20 cellular contexts compared by ENCODE assay signal in genomic region chrX:2665387-2666304, GRCh38.
"Had no signal": no experiment of that assay in that cellular context is flagged by ENCODE, and none has a peak within 500 bp of the region (broad histone marks: within the 10 kb centered on the region; RNA-seq: fewer than 3 reads in every experiment).

No MANE protein-coding gene starts in this region.

- H3K27ac ChIP-seq: cardiac muscle cell, coronary artery, epithelial cell of prostate, psoas muscle, right lobe of liver had no signal

- H3K4me3 Mint-ChIP-seq: activated CD8-positive, alpha-beta memory T cell treated with anti-CD3 and anti-CD28 coated beads, Interleukin-2, amount 10 ng/mL, durations not matched to agents 7 days and 5 days; activated T-cell treated with anti-CD3 and anti-CD28 coated beads, Interleukin-2, amount 50 U/mL, for 4 hours; natural killer cell; stimulated activated naive CD8-positive, alpha-beta T cell treated with anti-CD3 and anti-CD28 coated beads, Interleukin-15, amount 100 ng/mL, for 72 hours had no signal

- H3K27me3 ChIP-seq: cardiac muscle cell, right lobe of liver had no signal

- DNase-seq: activated CD4-positive, alpha-beta T cell treated with anti-CD3 and anti-CD28 coated beads, Interleukin-2, amount 50 U/mL, for 4 hours; activated CD4-positive, CD25-positive, alpha-beta regulatory T cell treated with anti-CD3 and anti-CD28 coated beads, Interleukin-2, amount 50 U/mL, for 72 hours; activated CD8-positive, alpha-beta memory T cell treated with anti-CD3 and anti-CD28 coated beads, Interleukin-2, amount 10 ng/mL, durations not matched to agents 7 days and 5 days; activated gamma-delta T cell treated with Interleukin-2 at 50 U/mL for 16 hours; activated T-cell treated with anti-CD3 and anti-CD28 coated beads, Interleukin-2, amount 50 U/mL, for 4 hours; effector CD8-positive, alpha-beta T cell; hippocampal formation; kidney glomerular epithelial cell; natural killer cell; occipital lobe; psoas muscle; right lobe of liver; stimulated activated CD4-positive, alpha-beta T cell treated with anti-CD3 and anti-CD28 coated beads, Interleukin-2, amount 100 ng/mL, for 48 hours; stimulated activated naive CD8-positive, alpha-beta T cell treated with anti-CD3 and anti-CD28 coated beads, Interleukin-15, amount 100 ng/mL, for 72 hours had no signal

- H3K36me3 ChIP-seq: cardiac muscle cell, right lobe of liver, thoracic aorta had no signal

- H3K9me3 Mint-ChIP-seq: activated T-cell treated with anti-CD3 and anti-CD28 coated beads, Interleukin-2, amount 50 U/mL, for 4 hours; natural killer cell; stimulated activated naive CD8-positive, alpha-beta T cell treated with anti-CD3 and anti-CD28 coated beads, Interleukin-15, amount 100 ng/mL, for 72 hours had no signal

- H3K4me1 Mint-ChIP-seq: activated CD8-positive, alpha-beta memory T cell treated with anti-CD3 and anti-CD28 coated beads, Interleukin-2, amount 10 ng/mL, durations not matched to agents 7 days and 5 days; natural killer cell; stimulated activated naive CD8-positive, alpha-beta T cell treated with anti-CD3 and anti-CD28 coated beads, Interleukin-15, amount 100 ng/mL, for 72 hours had no signal

- H3K4me3 ChIP-seq: cardiac muscle cell, coronary artery, lung, psoas muscle, right lobe of liver, thoracic aorta had no signal

- H3K27ac Mint-ChIP-seq: activated CD8-positive, alpha-beta memory T cell treated with anti-CD3 and anti-CD28 coated beads, Interleukin-2, amount 10 ng/mL, durations not matched to agents 7 days and 5 days; natural killer cell had no signal

- H3K27me3 Mint-ChIP-seq: activated CD8-positive, alpha-beta memory T cell treated with anti-CD3 and anti-CD28 coated beads, Interleukin-2, amount 10 ng/mL, durations not matched to agents 7 days and 5 days; stimulated activated naive CD8-positive, alpha-beta T cell treated with anti-CD3 and anti-CD28 coated beads, Interleukin-15, amount 100 ng/mL, for 72 hours had no signal

- H3K9me3 ChIP-seq: psoas muscle, right lobe of liver, thoracic aorta had no signal

- H3K36me3 Mint-ChIP-seq: activated CD8-positive, alpha-beta memory T cell treated with anti-CD3 and anti-CD28 coated beads, Interleukin-2, amount 10 ng/mL, durations not matched to agents 7 days and 5 days; natural killer cell had no signal

- H3K4me1 ChIP-seq: psoas muscle, right lobe of liver had no signal

- FAIRE-seq: astrocyte had no signal

- ATAC-seq: activated CD8-positive, alpha-beta memory T cell treated with anti-CD3 and anti-CD28 coated beads, Interleukin-2, amount 10 ng/mL, durations not matched to agents 7 days and 5 days; natural killer cell; stimulated activated naive CD8-positive, alpha-beta T cell treated with anti-CD3 and anti-CD28 coated beads, Interleukin-15, amount 100 ng/mL, for 72 hours had no signal
